Comparison of ENCODE assay signal across 17 cellular contexts in genomic region chr17:69452664-69453260, GRCh38. TPM values are rescaled to one million over a fixed set of nuclear protein-coding genes. Genes with fewer than 3 reads are reported as not detected.
DNase-seq lines count a peak whose midpoint lies in the region; ATAC-seq and TF ChIP-seq lines count a peak whose summit lies in the region.
"Had no signal": no experiment of that assay in that cellular context is flagged by ENCODE, and none has a peak within 500 bp of the region (broad histone marks: within the 10 kb centered on the region; RNA-seq: fewer than 3 reads in every experiment).

No MANE protein-coding gene starts in this region.

- H3K27me3 Mint-ChIP-seq in CD4-positive, CD25-positive, alpha-beta regulatory T cell: no peaks in the 10 kb centered on the region

- H3K9me3 ChIP-seq in CD4-positive, CD25-positive, alpha-beta regulatory T cell (ENCODE audit: control insufficient read depth in 2 of 2, low read length in 2 of 2): no peaks in the 10 kb centered on the region
- H3K9me3 ChIP-seq in SK-N-SH (no peaks in the 10 kb centered on the region), gastrocnemius medialis (no peaks in the 10 kb centered on the region)

- H3F3A ChIP-seq in SK-N-SH (replicated peaks; ENCODE audit: insufficient read depth): no peaks in the 10 kb centered on the region

- H3K9me3 Mint-ChIP-seq in CD4-positive, CD25-positive, alpha-beta regulatory T cell: no peaks in the 10 kb centered on the region
- H3K9me3 Mint-ChIP-seq: CD8-positive, alpha-beta T cell had no signal

- no peak overlapping the region for H3K4me3 Mint-ChIP-seq in CD4-positive, CD25-positive, alpha-beta regulatory T cell
- H3K4me3 Mint-ChIP-seq: CD8-positive, alpha-beta T cell had no signal

- peaks cover 16 to 30% (median 24%) of the 10 kb centered on the region in 4 donors for H3K4me1 Mint-ChIP-seq in CD4-positive, CD25-positive, alpha-beta regulatory T cell

- H3K27ac Mint-ChIP-seq in CD4-positive, CD25-positive, alpha-beta regulatory T cell: peak overlapping the region in 2 of 3 donors; percentile 27 to 44
- H3K27ac Mint-ChIP-seq: CD8-positive, alpha-beta T cell had no signal

- no peaks in the 10 kb centered on the region for H4K20me1 ChIP-seq in SK-N-SH (ENCODE audit: insufficient read depth)

- CTCF ChIA-PET in SK-N-SH (lab: Yijun Ruan, JAX): interaction anchor here (1.1 to 2.6 kb wide), 3 partner anchors 10 to 71 kb away, joined by 3 to 9 read pairs (median 5); no protein-coding TSS in a partner anchor

- H2AFZ ChIP-seq in SK-N-SH (ENCODE audit: low read depth): no peak overlapping the region

- TF ChIP-seq POLR2A in gastrocnemius medialis (IDR thresholded peaks at IDR 0.05): peak; percentile 49 to 64

- TF ChIP-seq RAD21 in SK-N-SH (IDR thresholded peaks at IDR 0.05; ENCODE audit: low read length): no peak; the same call in 1 of the 2 replicates

- TF ChIP-seq EP300 in SK-N-SH (IDR thresholded peaks at IDR 0.05; ENCODE audit: borderline replicate concordance in 1 of 2, low read depth in 1 of 2, low read length in 1 of 2): 0 out of 4 replicates have a peak, but pooled peaks of 1 of the 2 experiments have one; percentile 16

- no peak overlapping the region for H3K4me3 ChIP-seq in CD4-positive, CD25-positive, alpha-beta regulatory T cell (ENCODE audit: low read depth, low read length)
- no peak overlapping the region for H3K4me3 ChIP-seq in SK-N-SH (ENCODE audit: low read depth in 2 of 2, low read length in 1 of 2)
- H3K4me3 ChIP-seq in gastrocnemius medialis: no peak overlapping the region

- POLR2A ChIA-PET in SK-N-SH (lab: Yijun Ruan, JAX): no interaction called here

- in situ Hi-C loops in gastrocnemius medialis (cut with MboI; ENCODE audit: low sequenced_read_pairs in 4 of 4): no loop called here

- H3K79me2 ChIP-seq in SK-N-SH (ENCODE audit: insufficient read depth): no peaks in the 10 kb centered on the region

- no peaks in the 10 kb centered on the region for H3K9me2 ChIP-seq in SK-N-SH

- H3K36me3 Mint-ChIP-seq in CD4-positive, CD25-positive, alpha-beta regulatory T cell: peaks cover 24% of the 10 kb centered on the region

- intact Hi-C loops in gastrocnemius medialis (cut with DNase I; ENCODE audit: low total_unique reads): loop anchor here (1.0 to 5.0 kb wide), 2 partner anchors 9 to 35 kb away; no protein-coding TSS in a partner anchor

- no peak overlapping the region for H3K27ac ChIP-seq in CD4-positive, CD25-positive, alpha-beta regulatory T cell (ENCODE audit: insufficient read depth, low read length, poor library complexity, severe bottlenecking)
- H3K27ac ChIP-seq in SK-N-SH (ENCODE audit: low read depth in 2 of 2, low read length in 1 of 2) (peak overlapping the region in 1 of 2 experiments; percentile 35; a peak in 1 of 4 replicates), gastrocnemius medialis (peak overlapping the region; percentile 77 to 97 (median 86))
- H3K27ac ChIP-seq: KMS-11 had no signal

- no peak for ATAC-seq in CD4-positive, CD25-positive, alpha-beta regulatory T cell (ENCODE audit: low read depth in 2 of 2)
- ATAC-seq in gastrocnemius medialis (peak; percentile 93 to 95), GM21367 (IDR thresholded peaks at IDR 0.05; ENCODE audit: unreplicated experiment) (no peak)
- ATAC-seq: CD8-positive, alpha-beta T cell; HCT116; Right ventricle myocardium inferior had no signal

- no peaks in the 10 kb centered on the region for H3K27me3 ChIP-seq in CD4-positive, CD25-positive, alpha-beta regulatory T cell (ENCODE audit: control insufficient read depth, insufficient read depth, low read length)
- H3K27me3 ChIP-seq in SK-N-SH (ENCODE audit: insufficient read depth): no peaks in the 10 kb centered on the region
- no peaks in the 10 kb centered on the region for H3K27me3 ChIP-seq in gastrocnemius medialis

- H3K4me1 ChIP-seq in CD4-positive, CD25-positive, alpha-beta regulatory T cell (ENCODE audit: control insufficient read depth, insufficient read depth, low read length, poor library complexity, severe bottlenecking): no peaks in the 10 kb centered on the region
- H3K4me1 ChIP-seq in SK-N-SH (ENCODE audit: control insufficient read depth in 1 of 2, insufficient read depth in 2 of 2, low read depth in 1 of 2, low read length in 1 of 2) (peaks cover 0 to 41% of the 10 kb centered on the region in 2 experiments; a peak in 2 of 4 replicates), gastrocnemius medialis (peaks cover 41 to 52% of the 10 kb centered on the region in 2 donors)

- DNase-seq in CD4-positive, CD25-positive, alpha-beta regulatory T cell: no peak
- DNase-seq in SK-N-SH (no peak), kidney tubule cell (ENCODE audit: low spot score) (peak; percentile 32), gastrocnemius medialis (peak; percentile 74 to 84), NOMO-1 (lab: John Stamatoyannopoulos, UW; ENCODE audit: unreplicated experiment in 2 of 2) (no peak), NCI-H2171 treated with DMSO at 0.1 percent for 48 hours (lab: John Stamatoyannopoulos, UW) (no peak)
- DNase-seq: Calu3; CD8-positive, alpha-beta T cell; DMS153; IMR-90; NCI-H1105; NCI-H2029 treated with DMSO at 0.1 percent for 48 hours; NCI-H524 treated with DMSO at 0.1 percent for 48 hours had no signal

- WGBS in SK-N-SH (ENCODE audit: low lambda C conversion rate): 50% methylated on average over 8 of the region's 8 CpGs

- no peaks in the 10 kb centered on the region for H3K36me3 ChIP-seq in CD4-positive, CD25-positive, alpha-beta regulatory T cell (ENCODE audit: control insufficient read depth, insufficient read depth, low read length)
- H3K36me3 ChIP-seq in SK-N-SH (replicated peaks in 1 of 2; ENCODE audit: control insufficient read depth in 1 of 2, insufficient read depth in 2 of 2, low read length in 1 of 2): no peaks in the 10 kb centered on the region
- no peaks in the 10 kb centered on the region for H3K36me3 ChIP-seq in gastrocnemius medialis

- no peak for TF ChIP-seq CTCF in SK-N-SH (IDR thresholded peaks at IDR 0.05)
- TF ChIP-seq CTCF in gastrocnemius medialis (IDR thresholded peaks at IDR 0.05 in 4 of 5, conservative IDR thresholded peaks at IDR 0.05 in 1 of 5): no peak

- no peak overlapping the region for H3K4me2 ChIP-seq in SK-N-SH
- H3K4me2 ChIP-seq: KMS-11 had no signal

- no peak overlapping the region for H3K9ac ChIP-seq in SK-N-SH
- H3K9ac ChIP-seq: KMS-11 had no signal

TF ChIP-seq in SK-N-SH, 30 proteins besides CTCF, POLR2A, EP300 and RAD21:
- no peak for TF ChIP-seq SIN3A (IDR thresholded peaks at IDR 0.05; ENCODE audit: borderline replicate concordance, low read depth, low read length)
- TF ChIP-seq YY1 (IDR thresholded peaks at IDR 0.05; ENCODE audit: low read depth): no peak
- no peak for TF ChIP-seq GABPA (IDR thresholded peaks at IDR 0.05; ENCODE audit: low read depth)
- no peak for TF ChIP-seq RXRA (IDR thresholded peaks at IDR 0.05; ENCODE audit: borderline replicate concordance, low read depth)
- no peak for TF ChIP-seq USF1 (IDR thresholded peaks at IDR 0.05; ENCODE audit: borderline replicate concordance, low read depth)
- TF ChIP-seq GATA2 (CRISPR knock-in tag; IDR thresholded peaks at IDR 0.05): peak; percentile 73
- TF ChIP-seq IRF3 (IDR thresholded peaks at IDR 0.05; ENCODE audit: low read depth, low read length): no peak
- 0 out of 2 replicates have a peak, but pooled peaks have one; percentile 1 for TF ChIP-seq RCOR1 (IDR thresholded peaks at IDR 0.05; ENCODE audit: low read length)
- TF ChIP-seq FOSL2 (IDR thresholded peaks at IDR 0.05; ENCODE audit: borderline replicate concordance, low read depth): no peak
- TF ChIP-seq TCF12 (IDR thresholded peaks at IDR 0.05): peak; percentile 14; the same call in 1 of the 2 replicates
- no peak for TF ChIP-seq EZH2phosphoT487 (IDR thresholded peaks at IDR 0.05; ENCODE audit: borderline replicate concordance, low read depth)
- no peak for TF ChIP-seq NFIC (IDR thresholded peaks at IDR 0.05; ENCODE audit: borderline replicate concordance)

RNA-seq across cellular contexts. Expression of gene MAP2K6, which starts 38.3 kb away (rescaled TPM):
- total RNA-seq in CD4-positive, CD25-positive, alpha-beta regulatory T cell: 17.3 TPM
- polyA plus RNA-seq in CD4-positive, CD25-positive, alpha-beta regulatory T cell: 10 to 100 TPM; 10.3 to 16.4 (median 13.2) TPM
- 6.5 and 6.7 TPM in 2 replicates for polyA plus RNA-seq in SK-N-SH (2012; rRNA removed)
- 7.0 and 8.1 TPM in 2 replicates for polyA plus RNA-seq in SK-N-SH (2012; cell fraction: cytosol; rRNA removed)
- 1.4 and 2.8 TPM in 2 replicates for polyA plus RNA-seq in SK-N-SH (2012; cell fraction: nucleus; rRNA removed)
- 100 to 1,000 TPM in 3 of 4 donors, 10 to 100 TPM in 1; 35.1 to 351 (median 223) TPM for total RNA-seq in gastrocnemius medialis

Comparison
In these comparisons a context has a peak if more than half of its experiments do, and no peak if none do; other contexts are left out.
1. ATAC-seq: peak in gastrocnemius medialis (2 of 2); none in CD4-positive, CD25-positive, alpha-beta regulatory T cell (0 of 2) and GM21367 (single experiment).
2. DNase-seq: peak in kidney tubule cell (single experiment) and gastrocnemius medialis (2 of 2); none in CD4-positive, CD25-positive, alpha-beta regulatory T cell (0 of 3), SK-N-SH (single experiment), NOMO-1 (0 of 2) and NCI-H2171 treated with DMSO at 0.1 percent for 48 hours (single experiment).